Comparison of ENCODE assay signal across 11 cellular contexts in the genomic region with DNA sequence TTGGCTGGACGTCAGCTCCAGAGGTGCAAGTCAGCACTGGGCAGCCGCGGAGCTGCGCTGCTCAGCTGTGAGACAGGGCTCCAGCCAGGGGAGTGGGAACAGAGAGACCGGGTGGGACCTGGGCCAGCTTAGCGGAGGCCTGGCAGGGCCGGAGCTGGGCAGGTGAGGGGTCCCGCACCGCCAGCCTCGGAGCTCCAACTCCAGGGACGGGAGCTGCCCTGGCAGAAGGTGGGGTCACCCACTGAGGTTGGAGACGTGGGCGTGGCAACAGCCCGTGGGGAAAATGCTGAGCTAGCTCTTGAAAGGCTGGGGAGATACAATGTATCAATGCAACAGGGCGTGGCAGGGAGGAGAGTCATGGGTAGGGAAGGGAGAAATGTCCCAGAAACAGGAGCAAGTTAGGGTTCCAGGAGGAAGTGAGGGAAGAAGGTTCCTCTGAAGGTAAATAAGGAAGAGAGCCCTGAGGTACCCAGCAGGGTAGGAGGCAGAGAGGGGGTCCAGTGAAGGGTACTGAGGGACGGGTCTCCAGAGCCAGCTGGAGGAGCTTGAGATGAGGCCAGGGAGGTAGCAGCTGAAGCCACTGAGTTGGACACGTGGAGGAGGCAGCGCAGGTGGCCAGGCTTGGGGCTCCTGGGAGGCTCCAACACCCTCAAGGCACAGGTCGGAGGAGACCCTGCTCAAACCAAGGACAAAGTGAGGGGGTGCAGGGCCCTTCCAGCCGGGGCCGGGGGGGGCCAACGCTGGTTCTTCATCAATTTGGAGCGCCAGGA. TPM values are rescaled to one million over a fixed set of nuclear protein-coding genes. Genes with fewer than 3 reads are reported as not detected.
DNase-seq lines count a peak whose midpoint lies in the region; ATAC-seq and TF ChIP-seq lines count a peak whose summit lies in the region.
"Had no signal": no experiment of that assay in that cellular context is flagged by ENCODE, and none has a peak within 500 bp of the region (broad histone marks: within the 10 kb centered on the region; RNA-seq: fewer than 3 reads in every experiment).

No MANE protein-coding gene starts in this region.

- intact Hi-C loops in left lung (cut with DNase I), result no loop called here

- ATAC-seq in activated T-cell treated with anti-CD3 and anti-CD28 coated beads, Interleukin-2, amount 50 U/mL, for 4 hours, result no peak
- no peak for ATAC-seq in left lung
- ATAC-seq in GM18505 (IDR thresholded peaks at IDR 0.05; ENCODE audit: unreplicated experiment), result no peak
- ATAC-seq in HG03439 (IDR thresholded peaks at IDR 0.05; ENCODE audit: unreplicated experiment), result no peak

- H3K27ac ChIP-seq in left lung, result no peak overlapping the region

- no peaks in the 10 kb centered on the region for H3K9me3 ChIP-seq in left lung

- TF ChIP-seq CTCF in left lung (IDR thresholded peaks at IDR 0.05) (no peak), type B pancreatic cell (conservative IDR thresholded peaks at IDR 0.05) (no peak)

- peaks cover 40% of the 10 kb centered on the region for H3K4me1 Mint-ChIP-seq in activated naive CD4-positive, alpha-beta T cell treated with anti-CD3 and anti-CD28 coated beads, Interleukin-2, amount 10 ng/mL, durations not matched to agents 7 days and 5 days
- H3K4me1 Mint-ChIP-seq in activated T-cell treated with anti-CD3 and anti-CD28 coated beads, Interleukin-2, amount 50 U/mL, for 4 hours (ENCODE audit: low read depth), result peaks cover 28% of the 10 kb centered on the region
- peaks cover 43% of the 10 kb centered on the region for H3K4me1 Mint-ChIP-seq in type B pancreatic cell (ENCODE audit: unreplicated experiment)

- no peak overlapping the region for H3K27ac Mint-ChIP-seq in activated naive CD4-positive, alpha-beta T cell treated with anti-CD3 and anti-CD28 coated beads, Interleukin-2, amount 10 ng/mL, durations not matched to agents 7 days and 5 days
- H3K27ac Mint-ChIP-seq in type B pancreatic cell, result peak overlapping the region; percentile 82

- no peaks in the 10 kb centered on the region for H3K36me3 Mint-ChIP-seq in activated naive CD4-positive, alpha-beta T cell treated with anti-CD3 and anti-CD28 coated beads, Interleukin-2, amount 10 ng/mL, durations not matched to agents 7 days and 5 days
- H3K36me3 Mint-ChIP-seq in activated T-cell treated with anti-CD3 and anti-CD28 coated beads, Interleukin-2, amount 50 U/mL, for 4 hours (ENCODE audit: insufficient read depth), result no peaks in the 10 kb centered on the region
- no peaks in the 10 kb centered on the region for H3K36me3 Mint-ChIP-seq in type B pancreatic cell

- H3K36me3 ChIP-seq in left lung, result no peaks in the 10 kb centered on the region

- H3K4me3 ChIP-seq in left lung, result peak overlapping the region in 1 of 2 donors; percentile 39

- CTCF ChIA-PET in activated naive CD4-positive, alpha-beta T cell treated with anti-CD3 and anti-CD28 coated beads, Interleukin-2, amount 10 ng/mL, durations not matched to agents 7 days and 5 days (lab: Charles Lee), result interaction anchor here (1.0 to 1.8 kb wide), 5 partner anchors 70 to 133 kb away, joined by 3 to 6 read pairs (median 5); no protein-coding TSS in a partner anchor

- DNase-seq in activated naive CD4-positive, alpha-beta T cell treated with anti-CD3 and anti-CD28 coated beads, Interleukin-2, amount 10 ng/mL, durations not matched to agents 7 days and 5 days, result peak; percentile 19
- no peak for DNase-seq in activated naive CD4-positive, alpha-beta T cell (lab: John Stamatoyannopoulos, UW)
- no peak for DNase-seq in activated T-cell treated with anti-CD3 and anti-CD28 coated beads, Interleukin-2, amount 50 U/mL, for 4 hours
- DNase-seq in left lung, result peak; percentile 36 to 71
- peak; percentile 67 for DNase-seq in type B pancreatic cell (ENCODE audit: extremely low spot score, unreplicated experiment)
- DNase-seq in NCI-H2227 (lab: John Stamatoyannopoulos, UW; ENCODE audit: unreplicated experiment), result no peak
- DNase-seq: effector memory CD4-positive, alpha-beta T cell; IMR-90; NK-92 treated with Interleukin-12 subunit alpha and Interleukin-12 subunit beta, amount 100 ng/mL, for 24 hours had no signal

- no peak for TF ChIP-seq POLR2A in GM18505 (IDR thresholded peaks at IDR 0.05; ENCODE audit: borderline replicate concordance, extremely low read depth, insufficient read depth, insufficient read length)

- peaks cover 21 to 89% of the 10 kb centered on the region in 2 donors for H3K27me3 ChIP-seq in left lung

- peak overlapping the region; percentile 48 for H3K4me3 Mint-ChIP-seq in activated naive CD4-positive, alpha-beta T cell treated with anti-CD3 and anti-CD28 coated beads, Interleukin-2, amount 10 ng/mL, durations not matched to agents 7 days and 5 days
- peak overlapping the region; percentile 60 for H3K4me3 Mint-ChIP-seq in activated T-cell treated with anti-CD3 and anti-CD28 coated beads, Interleukin-2, amount 50 U/mL, for 4 hours
- H3K4me3 Mint-ChIP-seq in type B pancreatic cell, result peak overlapping the region; percentile 87

- H3K4me1 ChIP-seq in left lung, result peaks cover 11 to 28% of the 10 kb centered on the region in 2 donors

- H3K27me3 Mint-ChIP-seq in activated naive CD4-positive, alpha-beta T cell treated with anti-CD3 and anti-CD28 coated beads, Interleukin-2, amount 10 ng/mL, durations not matched to agents 7 days and 5 days, result peaks cover 89% of the 10 kb centered on the region
- H3K27me3 Mint-ChIP-seq in activated T-cell treated with anti-CD3 and anti-CD28 coated beads, Interleukin-2, amount 50 U/mL, for 4 hours (ENCODE audit: low read depth), result peaks cover 56% of the 10 kb centered on the region
- H3K27me3 Mint-ChIP-seq in type B pancreatic cell, result peaks cover 35% of the 10 kb centered on the region

- H3K9me3 Mint-ChIP-seq in activated naive CD4-positive, alpha-beta T cell treated with anti-CD3 and anti-CD28 coated beads, Interleukin-2, amount 10 ng/mL, durations not matched to agents 7 days and 5 days, result no peaks in the 10 kb centered on the region
- H3K9me3 Mint-ChIP-seq in activated T-cell treated with anti-CD3 and anti-CD28 coated beads, Interleukin-2, amount 50 U/mL, for 4 hours, result no peaks in the 10 kb centered on the region
- H3K9me3 Mint-ChIP-seq in type B pancreatic cell, result no peaks in the 10 kb centered on the region

RNA-seq across cellular contexts. Expression of a gene that starts 0.7 kb away (rescaled TPM):
- under 1 TPM; 0.54 to 0.94 (median 0.58) TPM for total RNA-seq in activated T-cell treated with anti-CD3 and anti-CD28 coated beads, Interleukin-2, amount 50 U/mL, for 4 hours
- total RNA-seq in left lung (10 to 100 TPM; 31.6 to 61.5 TPM), type B pancreatic cell (ENCODE audit: low replicate concordance) (23.3 and 24.3 TPM in 2 replicates)
- total RNA-seq: IMR-90 had no signal

Comparison
In these comparisons a context has a peak if more than half of its experiments do, and no peak if none do; other contexts are left out.
1. DNase-seq: peak in activated naive CD4-positive, alpha-beta T cell treated with anti-CD3 and anti-CD28 coated beads, Interleukin-2, amount 10 ng/mL, durations not matched to agents 7 days and 5 days (single experiment), left lung (2 of 2) and type B pancreatic cell (single experiment); none in activated naive CD4-positive, alpha-beta T cell (0 of 4), activated T-cell treated with anti-CD3 and anti-CD28 coated beads, Interleukin-2, amount 50 U/mL, for 4 hours (single experiment) and NCI-H2227 (single experiment).
2. RNA of a gene that starts 0.7 kb away (total RNA-seq): 31.6 to 61.5 TPM in left lung and 23.3 to 24.3 TPM in type B pancreatic cell; 0.54 to 0.94 TPM in activated T-cell treated with anti-CD3 and anti-CD28 coated beads, Interleukin-2, amount 50 U/mL, for 4 hours; every median in the first group is over 10 times any median in the second.
3. Peak in every context shown above with its lines, with median percentiles within 50 percentile points of each other: H3K4me3 Mint-ChIP-seq.